Comparison of ENCODE assay signal across 19 cellular contexts in genomic region chr2:161710131-161710915, GRCh38.
A peak's percentile ranks its signal among the peaks of the same experiment; 100 is the strongest.
DNase-seq lines count a peak whose midpoint lies in the region; ATAC-seq, FAIRE-seq and TF ChIP-seq lines count a peak whose summit lies in the region.
"Had no signal": no experiment of that assay in that cellular context is flagged by ENCODE, and none has a peak within 500 bp of the region (broad histone marks: within the 10 kb centered on the region; RNA-seq: fewer than 3 reads in every experiment).

No MANE protein-coding gene starts in this region.

- H3K27ac ChIP-seq in astrocyte (ENCODE audit: low read depth, low read length) = no peak overlapping the region
- H3K27ac ChIP-seq: esophagus muscularis mucosa, hepatocyte had no signal

- H4K20me1 ChIP-seq in astrocyte (ENCODE audit: insufficient read depth, low read length) = no peaks in the 10 kb centered on the region

- no peaks in the 10 kb centered on the region for H3K79me2 ChIP-seq in astrocyte (ENCODE audit: insufficient read depth, low read length)
- H3K79me2 ChIP-seq: hepatocyte had no signal

- H2AFZ ChIP-seq in astrocyte (ENCODE audit: low read depth, low read length) = no peak overlapping the region
- H2AFZ ChIP-seq: hepatocyte had no signal

- no peak overlapping the region for H3K9ac ChIP-seq in astrocyte (ENCODE audit: low read length)

- no peaks in the 10 kb centered on the region for H3K9me3 ChIP-seq in astrocyte (ENCODE audit: insufficient read depth, low read depth, low read length)
- H3K9me3 ChIP-seq: esophagus muscularis mucosa had no signal

- ATAC-seq in GM18907 (IDR thresholded peaks at IDR 0.05; ENCODE audit: unreplicated experiment) = no peak
- no peak for ATAC-seq in omental fat pad (ENCODE audit: low FRiP score)
- no peak for ATAC-seq in stimulated activated memory B cell treated with anti-CD40 and anti-IgM and Interleukin-4, amounts not matched to agents 10 μg/mL and 1 μg/mL and 100 μg/mL, for 72 hours
- ATAC-seq: T-cell, WTC11 had no signal

- H3K4me3 Mint-ChIP-seq in astrocyte (ENCODE audit: unreplicated experiment) = no peak overlapping the region
- no peak overlapping the region for H3K4me3 Mint-ChIP-seq in stimulated activated memory B cell treated with anti-CD40 and anti-IgM and Interleukin-4, amounts not matched to agents 10 μg/mL and 1 μg/mL and 100 μg/mL, for 72 hours
- H3K4me3 Mint-ChIP-seq: WTC11 had no signal

- H3K4me3 ChIP-seq in LNCaP clone FGC (ENCODE audit: low read depth, low read length) (no peak overlapping the region), astrocyte (ENCODE audit: insufficient read depth, low read depth, low read length) (no peak overlapping the region)
- H3K4me3 ChIP-seq: hepatocyte had no signal

- DNase-seq in AG20443 (ENCODE audit: low spot score) = peak; percentile 6
- DNase-seq in LNCaP clone FGC (ENCODE audit: low read depth) = peak; percentile 93
- peak; percentile 52 for DNase-seq in astrocyte (ENCODE audit: low read depth)
- no peak for DNase-seq in omental fat pad (ENCODE audit: low spot score)
- no peak for DNase-seq in SW 1271 (lab: John Stamatoyannopoulos, UW)
- DNase-seq: activated CD8-positive, alpha-beta memory T cell treated with anti-CD3 and anti-CD28 coated beads for 24 hours; anterior cingulate cortex; Karpas-422; NCI-H187; NCI-H510A treated with DMSO at 0.1 percent for 48 hours; posterior cingulate gyrus; T-cell had no signal

- H3K4me1 Mint-ChIP-seq in astrocyte (ENCODE audit: low read depth, unreplicated experiment) = no peaks in the 10 kb centered on the region
- H3K4me1 Mint-ChIP-seq in stimulated activated memory B cell treated with anti-CD40 and anti-IgM and Interleukin-4, amounts not matched to agents 10 μg/mL and 1 μg/mL and 100 μg/mL, for 72 hours = peaks cover 7% of the 10 kb centered on the region
- H3K4me1 Mint-ChIP-seq: WTC11 had no signal

- H3K27ac Mint-ChIP-seq in astrocyte (ENCODE audit: unreplicated experiment) = no peak overlapping the region
- no peak overlapping the region for H3K27ac Mint-ChIP-seq in stimulated activated memory B cell treated with anti-CD40 and anti-IgM and Interleukin-4, amounts not matched to agents 10 μg/mL and 1 μg/mL and 100 μg/mL, for 72 hours
- H3K27ac Mint-ChIP-seq: WTC11 had no signal

- H3K36me3 Mint-ChIP-seq in astrocyte (ENCODE audit: low read depth, unreplicated experiment) = no peaks in the 10 kb centered on the region
- H3K36me3 Mint-ChIP-seq in stimulated activated memory B cell treated with anti-CD40 and anti-IgM and Interleukin-4, amounts not matched to agents 10 μg/mL and 1 μg/mL and 100 μg/mL, for 72 hours = no peaks in the 10 kb centered on the region
- H3K36me3 Mint-ChIP-seq: T-cell, WTC11 had no signal

- FAIRE-seq in astrocyte (lab: Jason Lieb, UNC) (no peak), islet of Langerhans (lab: Jason Lieb, UNC) (peak; percentile 47)
- FAIRE-seq: RCC 7860 had no signal

- H3K4me2 ChIP-seq in astrocyte (ENCODE audit: low read length) = no peak overlapping the region
- H3K4me2 ChIP-seq: hepatocyte had no signal

- H3K36me3 ChIP-seq in astrocyte (ENCODE audit: insufficient read depth, low read length) = no peaks in the 10 kb centered on the region
- H3K36me3 ChIP-seq: esophagus muscularis mucosa had no signal

- no peak for TF ChIP-seq CTCF in LNCaP clone FGC (IDR thresholded peaks at IDR 0.05; ENCODE audit: control insufficient read depth, extremely low read depth, insufficient read depth)
- TF ChIP-seq CTCF in astrocyte (IDR thresholded peaks at IDR 0.05; ENCODE audit: insufficient read depth, low read depth, low read length) = no peak
- no peak for TF ChIP-seq CTCF in omental fat pad (IDR thresholded peaks at IDR 0.05)

- no peaks in the 10 kb centered on the region for H3K27me3 Mint-ChIP-seq in astrocyte (ENCODE audit: low read depth, unreplicated experiment)
- H3K27me3 Mint-ChIP-seq in stimulated activated memory B cell treated with anti-CD40 and anti-IgM and Interleukin-4, amounts not matched to agents 10 μg/mL and 1 μg/mL and 100 μg/mL, for 72 hours = no peaks in the 10 kb centered on the region

- no peaks in the 10 kb centered on the region for H3K4me1 ChIP-seq in astrocyte (ENCODE audit: insufficient read depth, low read length)
- H3K4me1 ChIP-seq: esophagus muscularis mucosa had no signal

- no peaks in the 10 kb centered on the region for H3K9me3 Mint-ChIP-seq in astrocyte (ENCODE audit: unreplicated experiment)
- no peaks in the 10 kb centered on the region for H3K9me3 Mint-ChIP-seq in stimulated activated memory B cell treated with anti-CD40 and anti-IgM and Interleukin-4, amounts not matched to agents 10 μg/mL and 1 μg/mL and 100 μg/mL, for 72 hours
- H3K9me3 Mint-ChIP-seq: T-cell, WTC11 had no signal

- H3K27me3 ChIP-seq in astrocyte (ENCODE audit: insufficient read depth, low read length) = no peaks in the 10 kb centered on the region
- H3K27me3 ChIP-seq: esophagus muscularis mucosa, hepatocyte had no signal

Comparison
In these comparisons a context has a peak if more than half of its experiments do, and no peak if none do; other contexts are left out.
1. DNase-seq: peak in AG20443 (single experiment), LNCaP clone FGC (single experiment) and astrocyte (single experiment); none in omental fat pad (single experiment) and SW 1271 (0 of 2).